ENCODE assay signal across 8 cellular contexts in the genomic region with DNA sequence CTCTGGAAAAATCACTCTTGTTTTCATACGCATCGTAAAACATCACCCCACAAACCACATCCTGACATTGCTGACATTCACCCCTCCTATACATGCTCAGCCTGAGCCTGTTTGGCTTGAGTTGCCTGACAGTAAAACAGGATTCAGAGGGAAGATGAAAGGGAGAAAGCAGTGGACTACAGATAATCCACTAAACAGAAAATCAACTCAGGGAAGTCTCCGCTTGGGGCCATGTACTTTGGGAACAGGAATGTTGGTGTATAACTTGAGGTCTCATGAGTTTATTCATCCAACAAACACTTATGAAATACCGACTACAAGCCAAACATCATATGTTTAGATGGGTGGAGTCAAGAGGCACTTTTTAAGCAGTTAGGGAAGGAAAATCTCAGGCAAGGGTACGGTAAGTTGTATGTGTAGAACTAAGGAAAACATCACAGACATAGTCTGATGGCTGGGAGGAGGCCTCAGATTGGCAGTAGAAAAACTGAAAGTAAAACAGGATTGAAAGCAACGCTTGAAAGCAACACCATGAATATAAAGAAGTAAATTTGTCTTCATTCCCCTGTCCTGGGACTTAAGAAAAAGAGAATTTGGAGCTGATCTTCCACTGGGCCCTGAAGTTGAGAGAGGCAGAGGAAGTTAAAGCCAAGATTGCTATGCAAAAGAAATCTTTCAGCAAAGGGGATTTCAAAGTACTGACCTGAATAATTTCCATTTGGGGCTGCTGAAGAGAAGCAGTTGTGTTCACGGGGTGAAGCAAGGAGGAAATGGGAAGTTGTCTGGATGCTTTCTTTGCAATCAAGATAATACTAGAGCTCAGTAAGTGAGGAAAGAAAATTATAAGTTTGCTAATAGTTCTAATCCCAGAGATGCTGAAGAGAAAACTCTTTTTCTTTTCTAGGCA. TPM values are rescaled to one million over a fixed set of nuclear protein-coding genes. Genes with fewer than 3 reads are reported as not detected.
DNase-seq lines count a peak whose midpoint lies in the region; ATAC-seq and TF ChIP-seq lines count a peak whose summit lies in the region.

No MANE protein-coding gene starts in this region.

- no peak overlapping the region for H3K4me3 ChIP-seq in KMS-11 (IDR thresholded peaks at IDR 0.05; ENCODE audit: insufficient read depth, low read depth, low read length)

- H3K9ac ChIP-seq in KMS-11: peak overlapping the region; percentile 31; the same call in 1 of the 2 replicates

- no peaks in the 10 kb centered on the region for H4K20me1 ChIP-seq in KMS-11 (ENCODE audit: insufficient read depth)

- no peak for TF ChIP-seq CTCF in KMS-11 (conservative IDR thresholded peaks at IDR 0.05; ENCODE audit: low read depth, low read length)

- ATAC-seq in GM21529 (IDR thresholded peaks at IDR 0.05; ENCODE audit: unreplicated experiment): peak; percentile 95

- peak overlapping the region; percentile 88 for H2AFZ ChIP-seq in KMS-11 (ENCODE audit: low read depth)

- peaks cover 24% of the 10 kb centered on the region for H3K4me1 ChIP-seq in KMS-11 (ENCODE audit: low read depth, poor library complexity, severe bottlenecking)

- no peaks in the 10 kb centered on the region for H3K36me3 ChIP-seq in KMS-11 (ENCODE audit: insufficient read depth)

- peak overlapping the region; percentile 88 for H3K4me2 ChIP-seq in KMS-11

- H3K27me3 ChIP-seq in KMS-11 (ENCODE audit: insufficient read depth, low read depth): no peaks in the 10 kb centered on the region

- peak overlapping the region; percentile 38 for H3K27ac ChIP-seq in KMS-11

- DNase-seq in Daoy (ENCODE audit: low read depth): peak; percentile 80
- peak; percentile 6 for DNase-seq in activated CD8-positive, alpha-beta memory T cell treated with anti-CD3 and anti-CD28 coated beads, Interleukin-2, amount 50 U/mL, for 24 hours (ENCODE audit: extremely low read depth)
- DNase-seq in foreskin melanocyte: peak; percentile 79
- DNase-seq in stimulated activated CD4-positive, alpha-beta T cell treated with anti-CD3 and anti-CD28 coated beads, Interleukin-2, amount 100 ng/mL, for 4 hours (ENCODE audit: low read depth): peak; percentile 31
- DNase-seq in NCI-H446 (lab: John Stamatoyannopoulos, UW): no peak
- DNase-seq in amniotic stem cell (lab: John Stamatoyannopoulos, UW): no peak

- H3K79me2 ChIP-seq in KMS-11 (ENCODE audit: insufficient read depth, low read depth): no peaks in the 10 kb centered on the region

RNA-seq across cellular contexts. Expression of gene PDE7B, which starts 28.8 kb away (rescaled TPM):
- 0.17 and 0.65 TPM in 2 replicates for total RNA-seq in Daoy (2014; rRNA removed; shearing (Covaris generic))

Comparison
In these comparisons a context has a peak if more than half of its experiments do, and no peak if none do; other contexts are left out.
1. DNase-seq: peak in Daoy (single experiment), activated CD8-positive, alpha-beta memory T cell treated with anti-CD3 and anti-CD28 coated beads, Interleukin-2, amount 50 U/mL, for 24 hours (single experiment), foreskin melanocyte (single experiment) and stimulated activated CD4-positive, alpha-beta T cell treated with anti-CD3 and anti-CD28 coated beads, Interleukin-2, amount 100 ng/mL, for 4 hours (single experiment); none in NCI-H446 (0 of 2) and amniotic stem cell (single experiment).